14 cellular contexts compared by ENCODE assay signal in the genomic region with DNA sequence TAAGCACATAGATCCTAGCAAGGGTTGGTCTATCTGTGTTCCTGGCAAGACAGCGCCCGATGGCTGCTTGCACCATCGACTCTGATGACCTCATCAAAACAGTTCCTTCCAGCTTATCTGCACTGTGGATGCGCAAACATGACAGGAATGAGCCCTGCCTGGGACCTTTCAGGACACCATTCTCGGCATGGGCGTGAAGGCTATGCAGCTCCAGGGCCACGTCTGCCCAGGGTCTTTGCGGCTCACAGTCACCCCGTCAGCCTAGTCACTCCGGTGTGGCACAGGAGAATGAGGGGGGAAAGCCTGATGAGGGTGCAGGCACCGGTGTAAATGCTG.
A peak's percentile ranks its signal among the peaks of the same experiment; 100 is the strongest.
DNase-seq lines count a peak whose midpoint lies in the region; ATAC-seq lines count a peak whose summit lies in the region.
"Had no signal": no experiment of that assay in that cellular context is flagged by ENCODE, and none has a peak within 500 bp of the region (broad histone marks: within the 10 kb centered on the region; RNA-seq: fewer than 3 reads in every experiment).

No MANE protein-coding gene starts in this region.

- ATAC-seq in left cardiac atrium (peak; percentile 73 to 89), GM19351 (IDR thresholded peaks at IDR 0.05; ENCODE audit: unreplicated experiment) (no peak), GM18873 (IDR thresholded peaks at IDR 0.05; ENCODE audit: low FRiP score, unreplicated experiment) (no peak)
- ATAC-seq: Panc1, WTC11 had no signal

- intact Hi-C loops in left cardiac atrium (cut with DNase I), result no loop called here

- DNase-seq in AG08395 (ENCODE audit: low spot score) (peak; percentile 49), astrocyte of the hippocampus (ENCODE audit: low read depth, low spot score) (peak; percentile 37), left cardiac atrium (peak; percentile 70), mucosa of gallbladder (ENCODE audit: low spot score) (peak; percentile 26), DMS153 (lab: John Stamatoyannopoulos, UW) (no peak), NCI-H510A (lab: John Stamatoyannopoulos, UW) (no peak)
- DNase-seq: activated naive CD4-positive, alpha-beta T cell treated with anti-CD3 and anti-CD28 coated beads, Interleukin-2, amount 10 ng/mL, durations not matched to agents 7 days and 5 days; caudate nucleus; NCI-H1930; stomach had no signal

Comparison
In these comparisons a context has a peak if more than half of its experiments do, and no peak if none do; other contexts are left out.
1. DNase-seq: peak in AG08395 (single experiment), astrocyte of the hippocampus (single experiment), left cardiac atrium (single experiment) and mucosa of gallbladder (single experiment); none in DMS153 (single experiment) and NCI-H510A (single experiment).
2. ATAC-seq: peak in left cardiac atrium (2 of 2); none in GM19351 (single experiment) and GM18873 (single experiment).